In the genomic region with DNA sequence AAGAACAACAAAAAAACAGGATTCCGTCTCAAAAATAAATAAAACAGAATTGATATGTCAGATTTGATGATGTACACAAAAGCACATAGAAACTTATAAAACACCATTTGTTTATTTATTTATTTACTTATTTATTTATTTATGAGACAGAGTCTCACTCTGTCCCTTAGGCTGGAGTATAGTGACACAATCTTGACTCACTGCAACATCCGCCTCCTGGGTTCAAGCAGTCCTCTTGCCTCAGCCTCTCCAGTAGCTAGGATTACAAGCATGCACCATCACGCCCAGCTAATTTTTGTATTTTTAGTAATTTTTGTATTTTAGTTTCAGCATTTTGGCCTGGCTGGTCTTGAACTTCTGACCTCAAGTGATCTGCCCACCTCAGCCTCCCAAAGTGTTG, we compare ENCODE assay signal across 27 cellular contexts.
"Had no signal": no experiment of that assay in that cellular context is flagged by ENCODE, and none has a peak within 500 bp of the region (broad histone marks: within the 10 kb centered on the region; RNA-seq: fewer than 3 reads in every experiment).

No MANE protein-coding gene starts in this region.

- ATAC-seq: left colon; left lung; lower lobe of right lung; naive thymus-derived CD8-positive, alpha-beta T cell; psoas muscle; stimulated activated effector memory CD8-positive, alpha-beta T cell treated with anti-CD3 and anti-CD28 coated beads, Interleukin-12 subunit alpha, Interleukin-12 subunit beta, amount 100 ng/mL, for 72 hours; upper lobe of right lung had no signal

- H3K27ac ChIP-seq: left lung, lower lobe of right lung, parathyroid adenoma, psoas muscle, right atrium auricular region, sigmoid colon, spleen, suprapubic skin, thoracic aorta, tibial artery, upper lobe of right lung had no signal

- DNase-seq: hypothalamus; immature natural killer cell; kidney; left colon; left lung; lower lobe of right lung; mammary epithelial cell; mesenchymal stem cell; naive thymus-derived CD8-positive, alpha-beta T cell; nucleus accumbens; psoas muscle; sigmoid colon; small intestine; spleen; stimulated activated CD4-positive, alpha-beta T cell treated with anti-CD3 and anti-CD28 coated beads, Interleukin-4, amount 100 ng/mL, for 24 hours; stimulated activated naive CD4-positive, alpha-beta T cell; tibial artery; trophoblast cell; upper lobe of right lung had no signal

- H3K4me3 ChIP-seq: left lung, lower lobe of right lung, psoas muscle, right atrium auricular region, sigmoid colon, spleen, suprapubic skin, thoracic aorta, tibial artery, upper lobe of right lung had no signal

- H3K27ac Mint-ChIP-seq: immature natural killer cell; naive thymus-derived CD8-positive, alpha-beta T cell; nephron; stimulated activated effector memory CD8-positive, alpha-beta T cell treated with anti-CD3 and anti-CD28 coated beads, Interleukin-12 subunit alpha, Interleukin-12 subunit beta, amount 100 ng/mL, for 72 hours; stimulated activated naive CD8-positive, alpha-beta T cell treated with anti-CD3 and anti-CD28 coated beads, Interleukin-15, Interleukin-2, amounts not matched to agents 100 ng/mL and 50 ng/mL, for 24 hours had no signal

- H3K4me1 ChIP-seq: left lung, lower lobe of right lung, parathyroid adenoma, psoas muscle, right atrium auricular region, sigmoid colon, spleen, suprapubic skin, tibial artery, upper lobe of right lung had no signal

- H3K4me1 Mint-ChIP-seq: immature natural killer cell; nephron; neural crest cell; stimulated activated effector memory CD8-positive, alpha-beta T cell treated with anti-CD3 and anti-CD28 coated beads, Interleukin-12 subunit alpha, Interleukin-12 subunit beta, amount 100 ng/mL, for 72 hours had no signal

- H3K27me3 Mint-ChIP-seq: naive thymus-derived CD8-positive, alpha-beta T cell; stimulated activated naive CD8-positive, alpha-beta T cell treated with anti-CD3 and anti-CD28 coated beads, Interleukin-15, Interleukin-2, amounts not matched to agents 100 ng/mL and 50 ng/mL, for 24 hours had no signal

- H3K4me3 Mint-ChIP-seq: immature natural killer cell; naive thymus-derived CD8-positive, alpha-beta T cell; nephron; neural crest cell; stimulated activated effector memory CD8-positive, alpha-beta T cell treated with anti-CD3 and anti-CD28 coated beads, Interleukin-12 subunit alpha, Interleukin-12 subunit beta, amount 100 ng/mL, for 72 hours; stimulated activated naive CD8-positive, alpha-beta T cell treated with anti-CD3 and anti-CD28 coated beads, Interleukin-15, Interleukin-2, amounts not matched to agents 100 ng/mL and 50 ng/mL, for 24 hours had no signal

- H3K27me3 ChIP-seq: left lung, right atrium auricular region, sigmoid colon, spleen, suprapubic skin, tibial artery, upper lobe of right lung had no signal

- H3K9me3 ChIP-seq: left lung, lower lobe of right lung, psoas muscle, right atrium auricular region, sigmoid colon, spleen, suprapubic skin, thoracic aorta, tibial artery, upper lobe of right lung had no signal

- H3K9me3 Mint-ChIP-seq: immature natural killer cell; naive thymus-derived CD8-positive, alpha-beta T cell; nephron; neural crest cell; stimulated activated effector memory CD8-positive, alpha-beta T cell treated with anti-CD3 and anti-CD28 coated beads, Interleukin-12 subunit alpha, Interleukin-12 subunit beta, amount 100 ng/mL, for 72 hours; stimulated activated naive CD8-positive, alpha-beta T cell treated with anti-CD3 and anti-CD28 coated beads, Interleukin-15, Interleukin-2, amounts not matched to agents 100 ng/mL and 50 ng/mL, for 24 hours had no signal
